Comparison of ENCODE assay signal across 8 cellular contexts in genomic region chr4:154023671-154024070, GRCh38.
DNase-seq lines count a peak whose midpoint lies in the region; ATAC-seq and TF ChIP-seq lines count a peak whose summit lies in the region.
"Not testable (repeated sequence)": the region's sequence is repeated elsewhere in the genome, so short reads cannot be mapped to it uniquely, and the experiment has no call there.

No MANE protein-coding gene starts in this region.

- H3K4me1 Mint-ChIP-seq in neural progenitor cell: peaks cover 28% of the 10 kb centered on the region

- H3K27ac ChIP-seq in SK-N-SH (ENCODE audit: low read depth in 2 of 2, low read length in 1 of 2); neural progenitor cell: not testable (repeated sequence)
- H3K27ac ChIP-seq in breast epithelium: peak overlapping the region; percentile 10 to 38

- not testable (repeated sequence) for TF ChIP-seq CTCF in SK-N-SH (IDR thresholded peaks at IDR 0.05); breast epithelium (IDR thresholded peaks at IDR 0.05); neural progenitor cell (IDR thresholded peaks at IDR 0.05)

- intact Hi-C loops in breast epithelium (cut with DNase I; ENCODE audit: low total_unique reads): not testable (repeated sequence)

- H3K9me3 Mint-ChIP-seq in neural progenitor cell: not testable (repeated sequence)

- H3K4me1 ChIP-seq in SK-N-SH (ENCODE audit: control insufficient read depth in 1 of 2, insufficient read depth in 2 of 2, low read depth in 1 of 2, low read length in 1 of 2); breast epithelium: not testable (repeated sequence)
- H3K4me1 ChIP-seq in neural progenitor cell: peaks cover 36% of the 10 kb centered on the region

- H3K36me3 Mint-ChIP-seq in neural progenitor cell: peaks cover 15% of the 10 kb centered on the region

- not testable (repeated sequence) for H3K9ac ChIP-seq in SK-N-SH, neural progenitor cell

- not testable (repeated sequence) for H3K4me3 Mint-ChIP-seq in neural progenitor cell

- H3K4me3 ChIP-seq in SK-N-SH (ENCODE audit: low read depth in 2 of 2, low read length in 1 of 2) (peak overlapping the region in 1 of 2 experiments; percentile 35; a peak in 1 of 4 replicates), breast epithelium (peak overlapping the region in 2 of 3 donors; percentile 22 to 24)
- not testable (repeated sequence) for H3K4me3 ChIP-seq in neural progenitor cell

- not testable (repeated sequence) for H3K79me2 ChIP-seq in SK-N-SH (ENCODE audit: insufficient read depth); neural progenitor cell (ENCODE audit: low read depth)

- H3K36me3 ChIP-seq in SK-N-SH (replicated peaks in 1 of 2; ENCODE audit: control insufficient read depth in 1 of 2, insufficient read depth in 2 of 2, low read length in 1 of 2); breast epithelium; neural progenitor cell: not testable (repeated sequence)

- H3K9me3 ChIP-seq in SK-N-SH; breast epithelium; neural progenitor cell (ENCODE audit: low read depth): not testable (repeated sequence)

- H3K27me3 ChIP-seq in SK-N-SH (ENCODE audit: insufficient read depth): peaks cover 26% of the 10 kb centered on the region
- H3K27me3 ChIP-seq in breast epithelium, neural progenitor cell: not testable (repeated sequence)

- POLR2A ChIA-PET in SK-N-SH (lab: Yijun Ruan, JAX): not testable (repeated sequence)

- not testable (repeated sequence) for H2AFZ ChIP-seq in SK-N-SH (ENCODE audit: low read depth); neural progenitor cell (replicated peaks)

- not testable (repeated sequence) for H3K9me2 ChIP-seq in SK-N-SH

- DNase-seq in DMS53 (lab: John Stamatoyannopoulos, UW) (peak; percentile 3), NCI-H748 (lab: John Stamatoyannopoulos, UW; ENCODE audit: unreplicated experiment) (peak; percentile 29), breast epithelium (ENCODE audit: low spot score in 2 of 2) (peak in 1 of 2 donors; percentile 24), cerebellum (ENCODE audit: low spot score) (peak; percentile 15), left lobe of liver (ENCODE audit: low spot score) (peak; percentile 91), medulla oblongata (ENCODE audit: extremely low spot score) (peak; percentile 21)
- not testable (repeated sequence) for DNase-seq in SK-N-SH; neural progenitor cell (ENCODE audit: low spot score)

- not testable (repeated sequence) for H4K20me1 ChIP-seq in SK-N-SH (ENCODE audit: insufficient read depth); neural progenitor cell (ENCODE audit: low read depth)

- CTCF ChIA-PET in SK-N-SH (lab: Yijun Ruan, JAX): interaction anchor here (1.0 kb wide), 1 partner anchor 203 kb away, joined by 5 read pairs; no protein-coding TSS in a partner anchor

- peak overlapping the region; percentile 38 for H3K27ac Mint-ChIP-seq in neural progenitor cell

- H3K27me3 Mint-ChIP-seq in neural progenitor cell (ENCODE audit: insufficient read depth, low read depth): not testable (repeated sequence)

- 11% methylated on average over 15 of the region's 15 CpGs for WGBS in SK-N-SH (ENCODE audit: low lambda C conversion rate)

- TF ChIP-seq POLR2A in breast epithelium (IDR thresholded peaks at IDR 0.05): not testable (repeated sequence)

- TF ChIP-seq EP300 in SK-N-SH (IDR thresholded peaks at IDR 0.05; ENCODE audit: borderline replicate concordance in 1 of 2, low read depth in 1 of 2, low read length in 1 of 2): not testable (repeated sequence)

- ATAC-seq in left lobe of liver: peak; percentile 97

- not testable (repeated sequence) for TF ChIP-seq RAD21 in SK-N-SH (IDR thresholded peaks at IDR 0.05; ENCODE audit: low read length)

- H3F3A ChIP-seq in SK-N-SH (replicated peaks; ENCODE audit: insufficient read depth); neural progenitor cell (ENCODE audit: low read depth): not testable (repeated sequence)

- H3K4me2 ChIP-seq in SK-N-SH: peak overlapping the region; percentile 28; the same call in 1 of the 2 replicates
- not testable (repeated sequence) for H3K4me2 ChIP-seq in neural progenitor cell
